12 cellular contexts compared by ENCODE assay signal in genomic region chr2:106537047-106537446, GRCh38. TPM values are rescaled to one million over a fixed set of nuclear protein-coding genes. Genes with fewer than 3 reads are reported as not detected.
A peak's percentile ranks its signal among the peaks of the same experiment; 100 is the strongest.
DNase-seq lines count a peak whose midpoint lies in the region; ATAC-seq, FAIRE-seq and TF ChIP-seq lines count a peak whose summit lies in the region.
"Had no signal": no experiment of that assay in that cellular context is flagged by ENCODE, and none has a peak within 500 bp of the region (broad histone marks: within the 10 kb centered on the region; RNA-seq: fewer than 3 reads in every experiment).

No MANE protein-coding gene starts in this region.

- H3K4me3 ChIP-seq in NB4 (ENCODE audit: low read depth, low read length), result no peak overlapping the region
- H3K4me3 ChIP-seq in small intestine (ENCODE audit: low read depth in 1 of 2, low read length in 2 of 2), result no peak overlapping the region

- H3K36me3 ChIP-seq in small intestine (ENCODE audit: control insufficient read depth in 2 of 2, insufficient read depth in 2 of 2, low read length in 2 of 2), result no peaks in the 10 kb centered on the region

- TF ChIP-seq POLR2A in NB4 (IDR thresholded peaks at IDR 0.05; ENCODE audit: extremely low read depth, insufficient read length), result no peak

- 70 to 91% (median 82%) methylated on average over 4 of the region's 4 CpGs for WGBS in small intestine, 3 donors

- H3K27me3 ChIP-seq in small intestine (ENCODE audit: control insufficient read depth in 2 of 2, insufficient read depth in 2 of 2, low read length in 2 of 2), result peaks cover 0 to 3% of the 10 kb centered on the region in 2 donors

- CTCF ChIA-PET in HEK293T (lab: Yijun Ruan, JAX), result interaction anchor here (0.7 kb wide), 1 partner anchor 1308 kb away, joined by 4 read pairs; no protein-coding TSS in a partner anchor

- ATAC-seq in GM21423 (IDR thresholded peaks at IDR 0.05; ENCODE audit: unreplicated experiment), result peak; percentile 55

- no peaks in the 10 kb centered on the region for H3K9me3 ChIP-seq in small intestine (ENCODE audit: control insufficient read depth, low read depth)

- TF ChIP-seq CTCF in NB4 (IDR thresholded peaks at IDR 0.05; ENCODE audit: low read depth, low read length) (no peak), GM13976 (IDR thresholded peaks at IDR 0.05; ENCODE audit: borderline replicate concordance, control extremely low read depth, extremely low read depth, insufficient read depth, missing control alignments) (no peak)

- in situ Hi-C loops in GM13976 (cut with MboI; ENCODE audit: low sequenced_read_pairs, unreplicated experiment), result loop anchor here (25.0 kb wide), 1 partner anchor 425 kb away; no protein-coding TSS in a partner anchor

- H3K27ac ChIP-seq in small intestine (ENCODE audit: low read depth in 1 of 2, low read length in 1 of 2), result no peak overlapping the region

- peak; percentile 79 for DNase-seq in NB4 (ENCODE audit: low read depth)
- peak; percentile 50 for DNase-seq in globus pallidus (ENCODE audit: low spot score)
- peak; percentile 3 for DNase-seq in small intestine
- no peak for DNase-seq in HEK293T (ENCODE audit: extremely low spot score)
- DNase-seq in NCI-H1105 treated with DMSO at 0.1 percent for 48 hours (lab: John Stamatoyannopoulos, UW), result no peak
- no peak for DNase-seq in NCI-H2227 treated with DMSO at 0.1 percent for 48 hours (lab: John Stamatoyannopoulos, UW)
- no peak for DNase-seq in GM13976 (ENCODE audit: low spot score)
- DNase-seq: activated naive CD8-positive, alpha-beta T cell treated with anti-CD3 and anti-CD28 coated beads for 36 hours; NCI-H1048; stimulated activated CD4-positive, alpha-beta T cell treated with anti-CD3 and anti-CD28 coated beads, Interleukin-15, amount 100 ng/mL, for 24 hours; T-helper 9 cell had no signal

- no peaks in the 10 kb centered on the region for H3K4me1 ChIP-seq in small intestine (ENCODE audit: control insufficient read depth in 2 of 2, insufficient read depth in 1 of 2, low read depth in 1 of 2, low read length in 1 of 2)

- POLR2A ChIA-PET in HEK293T (lab: Yijun Ruan, JAX), result no interaction called here

- FAIRE-seq in small intestine (lab: Jason Lieb, UNC), result no peak

TF ChIP-seq in HEK293T, 16 proteins besides CTCF, POLR2A, EP300 and RAD21:
- TF ChIP-seq ARNT (IDR thresholded peaks at IDR 0.05) (no peak), FOXA1 (IDR thresholded peaks at IDR 0.05) (no peak), CTBP1 (IDR thresholded peaks at IDR 0.05; ENCODE audit: borderline replicate concordance) (no peak), FOXK2 (IDR thresholded peaks at IDR 0.05) (no peak), LEF1 (IDR thresholded peaks at IDR 0.05; ENCODE audit: borderline replicate concordance) (no peak), FOXM1 (IDR thresholded peaks at IDR 0.05; ENCODE audit: borderline replicate concordance) (no peak), PKNOX1 (IDR thresholded peaks at IDR 0.05) (no peak), ZNF384 (IDR thresholded peaks at IDR 0.05) (no peak), TARDBP (IDR thresholded peaks at IDR 0.05) (no peak), NFRKB (IDR thresholded peaks at IDR 0.05) (no peak), SP1 (IDR thresholded peaks at IDR 0.05) (no peak), BHLHE40 (IDR thresholded peaks at IDR 0.05; ENCODE audit: borderline replicate concordance) (no peak), HDGF (IDR thresholded peaks at IDR 0.05; ENCODE audit: borderline replicate concordance) (no peak), ELF4 (IDR thresholded peaks at IDR 0.05) (no peak), SUZ12 (IDR thresholded peaks at IDR 0.05) (no peak), L3MBTL2 (conservative IDR thresholded peaks at IDR 0.05) (no peak)
TF ChIP-seq in HEK293T: peak in this region for 0.

RNA-seq across cellular contexts. Expression of gene CD8B2, which starts 49.9 kb away (rescaled TPM):
- under 1 TPM in 1 of 3 donors, not detected in 2; 0.45 TPM for polyA plus RNA-seq in small intestine

Comparison
In these comparisons a context has a peak if more than half of its experiments do, and no peak if none do; other contexts are left out.
1. DNase-seq: peak in NB4 (single experiment), globus pallidus (single experiment) and small intestine (single experiment); none in HEK293T (single experiment), NCI-H1105 treated with DMSO at 0.1 percent for 48 hours (single experiment), NCI-H2227 treated with DMSO at 0.1 percent for 48 hours (single experiment) and GM13976 (single experiment).